17 cellular contexts compared by ENCODE assay signal in the genomic region with DNA sequence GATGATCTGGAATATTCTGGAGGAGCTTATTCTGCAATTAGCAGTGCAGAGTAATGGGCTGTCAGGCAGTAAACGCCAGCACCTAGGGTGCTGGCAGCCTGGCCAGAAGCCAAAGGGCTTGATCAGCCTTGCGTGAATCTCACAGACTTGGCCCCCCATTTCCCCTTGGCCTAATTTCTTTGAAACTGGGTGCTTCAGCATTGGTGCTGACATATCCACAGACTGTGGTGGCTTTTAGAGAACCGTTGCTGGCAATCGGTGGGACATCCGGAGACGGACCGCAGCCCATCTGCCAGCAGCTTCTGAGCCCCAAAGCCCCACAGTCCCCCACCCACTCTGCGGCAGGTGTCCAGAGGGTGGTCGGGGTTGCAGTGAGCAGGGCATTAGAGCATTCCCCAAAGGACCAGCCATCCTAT.
A peak's percentile ranks its signal among the peaks of the same experiment; 100 is the strongest.
DNase-seq lines count a peak whose midpoint lies in the region; ATAC-seq and TF ChIP-seq lines count a peak whose summit lies in the region.
"Had no signal": no experiment of that assay in that cellular context is flagged by ENCODE, and none has a peak within 500 bp of the region (broad histone marks: within the 10 kb centered on the region; RNA-seq: fewer than 3 reads in every experiment).

No MANE protein-coding gene starts in this region.

- no peak overlapping the region for H4K8ac ChIP-seq in mesenchymal stem cell (ENCODE audit: low read length)

- no peak overlapping the region for H4K91ac ChIP-seq in mesenchymal stem cell (ENCODE audit: low read length)

- H3K4me3 ChIP-seq in breast epithelium (peak overlapping the region in 2 of 3 donors; percentile 30 to 50), mammary epithelial cell (replicated peaks in 1 of 3; ENCODE audit: insufficient read depth in 1 of 3, low read depth in 2 of 3, low read length in 3 of 3) (no peak overlapping the region), mesenchymal stem cell (ENCODE audit: insufficient read depth in 1 of 2, low read depth in 1 of 2, low read length in 2 of 2) (no peak overlapping the region), thoracic aorta (peak overlapping the region; percentile 61)
- H3K4me3 ChIP-seq: lung had no signal

- no peak overlapping the region for H3K14ac ChIP-seq in mesenchymal stem cell (ENCODE audit: low read length in 2 of 2)

- H3K4me2 ChIP-seq in mammary epithelial cell (ENCODE audit: insufficient read depth, low read depth, low read length) (no peak overlapping the region), mesenchymal stem cell (ENCODE audit: low read length, poor library complexity, severe bottlenecking) (no peak overlapping the region)

- ATAC-seq in thoracic aorta (ENCODE audit: insufficient number of reproducible peaks, low FRiP score, low read depth) (no peak), HG02885 (IDR thresholded peaks at IDR 0.05; ENCODE audit: poor library complexity, unreplicated experiment) (no peak)
- ATAC-seq: activated CD4-positive, CD25-positive, alpha-beta regulatory T cell treated with anti-CD3 and anti-CD28 coated beads, Interleukin-2, amount 50 U/mL, for 24 hours; activated CD8-positive, alpha-beta memory T cell treated with anti-CD3 and anti-CD28 coated beads, Interleukin-2, amount 10 ng/mL, durations not matched to agents 7 days and 5 days; naive thymus-derived CD8-positive, alpha-beta T cell; stimulated activated naive CD8-positive, alpha-beta T cell treated with anti-CD3 and anti-CD28 coated beads, Interleukin-15, Interleukin-2, amounts not matched to agents 100 U/mL and 50 U/mL, for 24 hours had no signal

- 81% methylated on average over 9 of the region's 9 CpGs for WGBS in mammary epithelial cell (ENCODE audit: low coverage, missing lambda C conversion rate)
- WGBS in mesenchymal stem cell, result 77% methylated on average over 9 of the region's 9 CpGs

- H3K36me3 ChIP-seq in breast epithelium (no peaks in the 10 kb centered on the region), mammary epithelial cell (ENCODE audit: insufficient read depth, low read length) (no peaks in the 10 kb centered on the region), mesenchymal stem cell (ENCODE audit: control insufficient read depth in 1 of 2, insufficient read depth in 2 of 2, low read depth in 1 of 2, low read length in 2 of 2) (peaks cover 0 to 14% of the 10 kb centered on the region in 2 experiments), thoracic aorta (no peaks in the 10 kb centered on the region)

- no peaks in the 10 kb centered on the region for H4K20me1 ChIP-seq in mammary epithelial cell (ENCODE audit: insufficient read depth, low read length)

- dilution Hi-C loops in mammary epithelial cell (cut with HindIII; ENCODE audit: low sequenced_read_pairs), result no loop called here

- H3K27me3 ChIP-seq in breast epithelium (no peaks in the 10 kb centered on the region), mammary epithelial cell (ENCODE audit: insufficient read depth, low read length) (no peaks in the 10 kb centered on the region), mesenchymal stem cell (ENCODE audit: control insufficient read depth in 1 of 2, insufficient read depth in 1 of 2, low read length in 2 of 2) (no peaks in the 10 kb centered on the region), thoracic aorta (replicated peaks; ENCODE audit: insufficient read depth) (no peaks in the 10 kb centered on the region)

- DNase-seq in breast epithelium (ENCODE audit: low spot score in 2 of 2) (no peak), mammary epithelial cell (no peak), mesenchymal stem cell (no peak), thoracic aorta (ENCODE audit: low spot score) (no peak), NCI-H1436 treated with DMSO at 0.1 percent for 48 hours (lab: John Stamatoyannopoulos, UW) (no peak), COLO668 (lab: John Stamatoyannopoulos, UW; ENCODE audit: unreplicated experiment) (no peak)
- DNase-seq: activated CD8-positive, alpha-beta memory T cell treated with anti-CD3 and anti-CD28 coated beads, Interleukin-2, amount 10 ng/mL, durations not matched to agents 7 days and 5 days; activated gamma-delta T cell; naive thymus-derived CD8-positive, alpha-beta T cell; NCI-H2227 treated with DMSO at 0.1 percent for 48 hours; stimulated activated naive CD8-positive, alpha-beta T cell treated with anti-CD3 and anti-CD28 coated beads, Interleukin-15, Interleukin-2, amounts not matched to agents 100 U/mL and 50 U/mL, for 24 hours had no signal

- no TSS peak for BruUV-seq in mammary epithelial cell (replicated peaks; lab: Mats Ljungman, UMichigan)

- H2AK5ac ChIP-seq in mesenchymal stem cell (ENCODE audit: low read length, severe bottlenecking), result no peak overlapping the region

- TF ChIP-seq CTCF in breast epithelium (IDR thresholded peaks at IDR 0.05) (no peak), mammary epithelial cell (conservative IDR thresholded peaks at IDR 0.05 in 1 of 2, IDR thresholded peaks at IDR 0.05 in 1 of 2; ENCODE audit: extremely low read depth in 1 of 2, insufficient read depth in 1 of 2, low read depth in 1 of 2, low read length in 2 of 2) (no peak), thoracic aorta (IDR thresholded peaks at IDR 0.05) (no peak)

- H3K4me1 ChIP-seq in breast epithelium (no peaks in the 10 kb centered on the region), mammary epithelial cell (ENCODE audit: insufficient read depth, low read length) (peaks cover 12% of the 10 kb centered on the region), mesenchymal stem cell (ENCODE audit: control insufficient read depth, insufficient read depth, low read depth, low read length) (peaks cover 20% of the 10 kb centered on the region), thoracic aorta (ENCODE audit: control insufficient read depth in 1 of 2, low read depth in 2 of 2) (peaks cover 0 to 40% of the 10 kb centered on the region in 2 donors)

- intact Hi-C loops in breast epithelium (cut with DNase I; ENCODE audit: low total_unique reads), result no loop called here
- intact Hi-C loops in mammary epithelial cell (cut with micrococcal nuclease), result no loop called here

- H3K79me1 ChIP-seq in mesenchymal stem cell (replicated peaks; ENCODE audit: low read length, poor library complexity, severe bottlenecking), result peaks cover 3% of the 10 kb centered on the region

- TF ChIP-seq POLR2A in breast epithelium (IDR thresholded peaks at IDR 0.05), result no peak

- no peak overlapping the region for H2BK5ac ChIP-seq in mesenchymal stem cell (ENCODE audit: low read depth, low read length, poor library complexity, severe bottlenecking)

- no peak overlapping the region for H3K23ac ChIP-seq in mesenchymal stem cell (ENCODE audit: low read length in 2 of 2)

- H3K79me2 ChIP-seq in mammary epithelial cell (ENCODE audit: insufficient read depth, low read length), result no peaks in the 10 kb centered on the region

- in situ Hi-C loops in mammary epithelial cell (cut with MboI; ENCODE audit: low sequenced_read_pairs in 2 of 2), result no loop called here

- CTCF ChIA-PET in mammary epithelial cell (lab: Charles Lee; ENCODE audit: low non-redundant PET), result interaction anchor here (0.6 kb wide), 1 partner anchor 1525 kb away, joined by 3 read pairs; no protein-coding TSS in a partner anchor

- no peak overlapping the region for H2BK120ac ChIP-seq in mesenchymal stem cell (ENCODE audit: low read depth, low read length)

- no peak overlapping the region for H3K4ac ChIP-seq in mesenchymal stem cell (ENCODE audit: low read depth in 1 of 2, low read length in 2 of 2)

- H2AFZ ChIP-seq in mammary epithelial cell (ENCODE audit: low read depth, low read length) (no peak overlapping the region), mesenchymal stem cell (ENCODE audit: low read depth, low read length) (no peak overlapping the region)

- H3K9me3 ChIP-seq in breast epithelium (no peaks in the 10 kb centered on the region), mammary epithelial cell (replicated peaks; ENCODE audit: insufficient read depth, low read length) (no peaks in the 10 kb centered on the region), mesenchymal stem cell (ENCODE audit: control insufficient read depth, low read length) (no peaks in the 10 kb centered on the region), thoracic aorta (no peaks in the 10 kb centered on the region)

- no peak overlapping the region for H2BK12ac ChIP-seq in mesenchymal stem cell (ENCODE audit: low read length in 2 of 2)

- peak overlapping the region; percentile 21 to 59 for H3K27ac ChIP-seq in breast epithelium
- H3K27ac ChIP-seq in mammary epithelial cell (ENCODE audit: insufficient read depth, low read depth, low read length), result no peak overlapping the region
- H3K27ac ChIP-seq in angular gyrus (ENCODE audit: low read depth, low read length), result peak overlapping the region; percentile 97
- H3K27ac ChIP-seq in mesenchymal stem cell (ENCODE audit: low read length, poor library complexity, severe bottlenecking), result no peak overlapping the region
- peak overlapping the region; percentile 42 to 56 for H3K27ac ChIP-seq in thoracic aorta
- H3K27ac ChIP-seq: epithelial cell of prostate, HL-60 had no signal

- H2BK15ac ChIP-seq in mesenchymal stem cell (ENCODE audit: low read depth, poor library complexity, severe bottlenecking), result peak overlapping the region; percentile 9

- no peak overlapping the region for H3K9ac ChIP-seq in mammary epithelial cell (ENCODE audit: insufficient read depth, low read length)
- no peak overlapping the region for H3K9ac ChIP-seq in mesenchymal stem cell (ENCODE audit: low read length)

- H3K18ac ChIP-seq in mesenchymal stem cell (ENCODE audit: low read depth in 1 of 2, low read length in 2 of 2), result no peak overlapping the region

Comparison
In these comparisons a context has a peak if more than half of its experiments do, and no peak if none do; other contexts are left out.
1. H3K27ac ChIP-seq: peak in breast epithelium (2 of 2), angular gyrus (single experiment) and thoracic aorta (2 of 2); none in mammary epithelial cell (single experiment) and mesenchymal stem cell (single experiment).
2. H3K4me3 ChIP-seq: peak in breast epithelium (2 of 3) and thoracic aorta (single experiment); none in mammary epithelial cell (0 of 3) and mesenchymal stem cell (0 of 2).